In the genomic region with DNA sequence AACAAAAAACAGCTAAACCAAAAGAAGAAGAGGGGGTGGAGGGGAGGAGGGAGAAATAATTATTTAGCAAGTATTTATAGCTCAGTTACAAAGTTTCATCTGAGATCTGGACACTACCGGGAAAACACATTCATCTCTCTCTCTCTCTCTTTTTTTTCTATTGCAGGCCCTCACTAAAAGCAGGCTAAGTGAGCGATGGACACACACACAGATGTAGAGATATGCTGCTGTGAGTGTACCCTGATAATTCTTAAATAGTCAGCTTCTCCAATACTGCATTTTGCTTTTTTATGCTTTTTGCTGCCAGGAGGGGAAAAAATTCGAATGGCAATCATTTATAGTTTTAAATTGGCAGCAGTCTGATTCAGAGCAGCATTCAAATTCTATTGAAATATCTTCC, we compare ENCODE assay signal across 1 cellular context.
TF ChIP-seq lines count a peak whose summit lies in the region.

No MANE protein-coding gene starts in this region.

TF ChIP-seq in SK-N-SH treated with all-trans-retinoic acid at 6 μM for 48 hours, 23 proteins besides CTCF, POLR2A, EP300 and RAD21 (continued from another document):
- TF ChIP-seq, protein P1, sequence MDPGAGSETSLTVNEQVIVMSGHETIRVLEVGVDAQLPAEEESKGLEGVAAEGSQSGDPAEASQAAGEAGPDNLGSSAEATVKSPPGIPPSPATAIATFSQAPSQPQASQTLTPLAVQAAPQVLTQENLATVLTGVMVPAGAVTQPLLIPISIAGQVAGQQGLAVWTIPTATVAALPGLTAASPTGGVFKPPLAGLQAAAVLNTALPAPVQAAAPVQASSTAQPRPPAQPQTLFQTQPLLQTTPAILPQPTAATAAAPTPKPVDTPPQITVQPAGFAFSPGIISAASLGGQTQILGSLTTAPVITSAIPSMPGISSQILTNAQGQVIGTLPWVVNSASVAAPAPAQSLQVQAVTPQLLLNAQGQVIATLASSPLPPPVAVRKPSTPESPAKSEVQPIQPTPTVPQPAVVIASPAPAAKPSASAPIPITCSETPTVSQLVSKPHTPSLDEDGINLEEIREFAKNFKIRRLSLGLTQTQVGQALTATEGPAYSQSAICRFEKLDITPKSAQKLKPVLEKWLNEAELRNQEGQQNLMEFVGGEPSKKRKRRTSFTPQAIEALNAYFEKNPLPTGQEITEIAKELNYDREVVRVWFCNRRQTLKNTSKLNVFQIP (CRISPR knock-in tag; IDR thresholded peaks at IDR 0.05; ENCODE audit: borderline replicate concordance, low read depth): no peak
- TF ChIP-seq ESRRG (CRISPR knock-in tag; IDR thresholded peaks at IDR 0.05) (no peak), TCF4 (CRISPR knock-in tag; IDR thresholded peaks at IDR 0.05; ENCODE audit: borderline replicate concordance) (no peak), TOX (CRISPR knock-in tag; IDR thresholded peaks at IDR 0.05; ENCODE audit: borderline replicate concordance) (no peak)
